Comparison of ENCODE assay signal across 7 cellular contexts in genomic region chr2:156333274-156333950, GRCh38. TPM values are rescaled to one million over a fixed set of nuclear protein-coding genes. Genes with fewer than 3 reads are reported as not detected.
DNase-seq lines count a peak whose midpoint lies in the region; ATAC-seq and TF ChIP-seq lines count a peak whose summit lies in the region.

No MANE protein-coding gene starts in this region.

- DNase-seq in IMR-90 (no peak), right atrium auricular region (ENCODE audit: low spot score) (no peak), amniotic stem cell (lab: John Stamatoyannopoulos, UW) (no peak)

- TF ChIP-seq POLR2A in IMR-90 (IDR thresholded peaks at IDR 0.05; ENCODE audit: low read depth, low read length): no peak; the same call in 1 of the 2 replicates

- in situ Hi-C loops in IMR-90 (cut with MboI; ENCODE audit: low sequenced_read_pairs): loop anchor here (25.0 kb wide), 3 partner anchors 254 to 1529 kb away; no protein-coding TSS in a partner anchor

- H3K36me3 ChIP-seq in IMR-90 (ENCODE audit: control insufficient read depth, insufficient read depth, low read length): peaks cover 11% of the 10 kb centered on the region
- H3K36me3 ChIP-seq in right atrium auricular region: no peaks in the 10 kb centered on the region

- peak overlapping the region; percentile 18 for H4K5ac ChIP-seq in IMR-90 (ENCODE audit: low read depth, low read length)

- peak overlapping the region; percentile 45; the same call in 1 of the 2 replicates for H2BK120ac ChIP-seq in IMR-90 (ENCODE audit: low read depth, low read length)

- H2BK20ac ChIP-seq in IMR-90 (ENCODE audit: low read depth, low read length): no peak overlapping the region; the same call in 1 of the 2 replicates

- H3K9me3 Mint-ChIP-seq in activated T-helper 17 cell treated with anti-CD3 and anti-CD28 coated beads, Interleukin-2, amount 50 U/mL, for 72 hours: no peaks in the 10 kb centered on the region

- peak overlapping the region; percentile 92 for H2BK5ac ChIP-seq in IMR-90 (ENCODE audit: low read depth, low read length, poor library complexity, severe bottlenecking)

- H3K9ac ChIP-seq in IMR-90 (ENCODE audit: low read depth, low read length): peak overlapping the region; percentile 78

- H3K56ac ChIP-seq in IMR-90 (ENCODE audit: extremely low read depth, insufficient read depth, low read length): peak overlapping the region; percentile 66; the same call in 1 of the 2 replicates

- peaks cover 62% of the 10 kb centered on the region for H3K36me3 Mint-ChIP-seq in activated T-helper 17 cell treated with anti-CD3 and anti-CD28 coated beads, Interleukin-2, amount 50 U/mL, for 72 hours (ENCODE audit: low read depth)

- peak; percentile 13 for ATAC-seq in GM21390 (IDR thresholded peaks at IDR 0.05; ENCODE audit: unreplicated experiment)
- ATAC-seq in IMR-90 (ENCODE audit: low read depth): no peak; the same call in 1 of the 2 replicates
- ATAC-seq in activated T-helper 17 cell treated with anti-CD3 and anti-CD28 coated beads, Interleukin-2, amount 50 U/mL, for 72 hours (replicated peaks): peak; percentile 15

- no peaks in the 10 kb centered on the region for H3K27me3 ChIP-seq in IMR-90 (ENCODE audit: control insufficient read depth, insufficient read depth, low read length)
- H3K27me3 ChIP-seq in right atrium auricular region: no peaks in the 10 kb centered on the region

- H3K4me1 Mint-ChIP-seq in activated T-helper 17 cell treated with anti-CD3 and anti-CD28 coated beads, Interleukin-2, amount 50 U/mL, for 72 hours: peaks cover 19% of the 10 kb centered on the region

- H3K27ac ChIP-seq in IMR-90 (ENCODE audit: insufficient read depth, low read length) (peak overlapping the region; percentile 93), right atrium auricular region (peak overlapping the region; percentile 99), skin epidermis (peak overlapping the region; percentile 65 to 100 (median 97))

- H3K4me3 ChIP-seq in GM08714 (ENCODE audit: low read length) (peak overlapping the region; percentile 89), IMR-90 (ENCODE audit: insufficient read depth, low read depth, low read length) (peak overlapping the region; percentile 88), right atrium auricular region (peak overlapping the region; percentile 73 to 92), skin epidermis (peak overlapping the region; percentile 53 to 86 (median 76))

- H3K9me1 ChIP-seq in IMR-90 (ENCODE audit: insufficient read depth, low read length): no peaks in the 10 kb centered on the region

- H2AK9ac ChIP-seq in IMR-90 (replicated peaks; ENCODE audit: low read depth, low read length, poor library complexity): peak overlapping the region; percentile 77

- H3K4me3 Mint-ChIP-seq in activated T-helper 17 cell treated with anti-CD3 and anti-CD28 coated beads, Interleukin-2, amount 50 U/mL, for 72 hours: peak overlapping the region; percentile 99

- peak overlapping the region; percentile 84 for H3K4ac ChIP-seq in IMR-90 (ENCODE audit: low read depth, low read length)

- no peak for TF ChIP-seq RAD21 in IMR-90 (IDR thresholded peaks at IDR 0.05; ENCODE audit: low read length)

- peak overlapping the region; percentile 43; the same call in 1 of the 2 replicates for H4K91ac ChIP-seq in IMR-90 (ENCODE audit: insufficient read depth, low read depth, low read length)

- H2AFZ ChIP-seq in IMR-90 (replicated peaks; ENCODE audit: low read length, poor library complexity): peak overlapping the region; percentile 93

- peaks cover 5% of the 10 kb centered on the region for H3K27me3 Mint-ChIP-seq in activated T-helper 17 cell treated with anti-CD3 and anti-CD28 coated beads, Interleukin-2, amount 50 U/mL, for 72 hours

- H3K14ac ChIP-seq in IMR-90 (replicated peaks; ENCODE audit: low read depth, low read length): peak overlapping the region; percentile 69; the same call in 1 of the 2 replicates

- TF ChIP-seq CTCF in IMR-90 (conservative IDR thresholded peaks at IDR 0.05; ENCODE audit: low read depth, low read length) (no peak), right atrium auricular region (IDR thresholded peaks at IDR 0.05) (no peak)

- peak overlapping the region; percentile 77 for H2AK5ac ChIP-seq in IMR-90 (ENCODE audit: low read depth, low read length)

- 0% methylated on average over 7 of the region's 28 CpGs; no CpG with 5 or more reads in 1 of the 2 experiments for WGBS in IMR-90 (ENCODE audit: extremely low coverage in 2 of 2, insufficient read length in 1 of 2), 2 experiments

- intact Hi-C loops in IMR-90 (cut with micrococcal nuclease): loop anchor here (1.0 to 10.0 kb wide), 4 partner anchors 103 to 956 kb away; partner anchors contain the start of gene GPD2

- peaks cover 11 to 15% of the 10 kb centered on the region in 2 experiments; a peak in 3 of 4 replicates for H3K79me1 ChIP-seq in IMR-90 (ENCODE audit: low read depth in 1 of 2, low read length in 2 of 2)

- dilution Hi-C loops in IMR-90 (cut with HindIII; ENCODE audit: low sequenced_read_pairs, unreplicated experiment): no loop called here

- peak overlapping the region; percentile 54 for H3K23ac ChIP-seq in IMR-90 (ENCODE audit: low read depth, low read length)

- H3K9me3 ChIP-seq in IMR-90 (ENCODE audit: control insufficient read depth, insufficient read depth, low read length) (no peaks in the 10 kb centered on the region), right atrium auricular region (no peaks in the 10 kb centered on the region)

- H3K4me1 ChIP-seq in IMR-90 (ENCODE audit: control insufficient read depth, insufficient read depth, low read length): no peaks in the 10 kb centered on the region; the same call in none of the 2 replicates
- H3K4me1 ChIP-seq in right atrium auricular region: peaks cover 0 to 29% of the 10 kb centered on the region in 2 donors

- peak overlapping the region; percentile 67 to 97 for H4K8ac ChIP-seq in IMR-90 (ENCODE audit: low read depth in 2 of 2, low read length in 2 of 2)

- H3K27ac Mint-ChIP-seq in activated T-helper 17 cell treated with anti-CD3 and anti-CD28 coated beads, Interleukin-2, amount 50 U/mL, for 72 hours: peak overlapping the region; percentile 100

- H3K18ac ChIP-seq in IMR-90 (ENCODE audit: low read depth, low read length): peak overlapping the region; percentile 34; the same call in 1 of the 2 replicates

- peak overlapping the region; percentile 25; the same call in 1 of the 3 replicates for H2BK15ac ChIP-seq in IMR-90 (ENCODE audit: low read depth, low read length)

- BruUV-seq in IMR-90 (replicated peaks; lab: Mats Ljungman, UMichigan): no TSS peak

- H4K20me1 ChIP-seq in IMR-90 (ENCODE audit: insufficient read depth, low read length): no peaks in the 10 kb centered on the region

- peak overlapping the region; percentile 92 for H3K4me2 ChIP-seq in IMR-90 (ENCODE audit: low read depth, low read length)

- POLR2A ChIA-PET in IMR-90 (lab: Charles Lee; ENCODE audit: unreplicated experiment): no interaction called here

- CTCF ChIA-PET in IMR-90 (lab: Yijun Ruan, JAX): interaction anchor here (0.6 to 2.5 kb wide), 2 partner anchors 256 to 490 kb away, joined by 5 to 20 read pairs; no protein-coding TSS in a partner anchor

TF ChIP-seq in IMR-90, 13 proteins besides CTCF, POLR2A, EP300 and RAD21:
- peak; percentile 54; the same call in 1 of the 2 replicates for TF ChIP-seq MAZ (IDR thresholded peaks at IDR 0.05; ENCODE audit: borderline replicate concordance, low read depth, low read length)
- 0 out of 2 replicates have a peak, but pooled peaks have one; percentile 11 for TF ChIP-seq SMC3 (IDR thresholded peaks at IDR 0.05; ENCODE audit: low read depth, low read length)
- TF ChIP-seq MXI1 (IDR thresholded peaks at IDR 0.05; ENCODE audit: borderline replicate concordance, low read depth, low read length): no peak

RNA-seq across cellular contexts. Expression of gene NR4A2, which starts 0.9 kb away (rescaled TPM):
- total RNA-seq in IMR-90 (2012; rRNA removed) (0.72 and 2.8 TPM in 2 replicates), right atrium auricular region (1 to 10 TPM; 3.7 to 8.9 TPM)
- polyA plus RNA-seq in IMR-90 (2012; rRNA removed): 2.3 and 13.6 TPM in 2 replicates
- 6.8 and 32.0 TPM in 2 replicates for polyA plus RNA-seq in IMR-90 (2012; cell fraction: cytosol; rRNA removed)
- polyA plus RNA-seq in IMR-90 (2012; cell fraction: nucleus; rRNA removed; ENCODE audit: low replicate concordance): 258 and 476 TPM in 2 replicates
- 10 to 100 TPM in 1 of 2 donors, 1 to 10 TPM in 1; 1.9 to 11.9 TPM for total RNA-seq in activated T-helper 17 cell treated with anti-CD3 and anti-CD28 coated beads, Interleukin-2, amount 50 U/mL, for 72 hours
